Comparison of ENCODE assay signal across 31 cellular contexts in genomic region chr5:126799780-126800179, GRCh38. TPM values are rescaled to one million over a fixed set of nuclear protein-coding genes. Genes with fewer than 3 reads are reported as not detected.
A peak's percentile ranks its signal among the peaks of the same experiment; 100 is the strongest.
DNase-seq lines count a peak whose midpoint lies in the region; ATAC-seq and TF ChIP-seq lines count a peak whose summit lies in the region.
"Had no signal": no experiment of that assay in that cellular context is flagged by ENCODE, and none has a peak within 500 bp of the region (broad histone marks: within the 10 kb centered on the region; RNA-seq: fewer than 3 reads in every experiment).

No MANE protein-coding gene starts in this region.

- TF ChIP-seq CTCF in DND-41 (IDR thresholded peaks at IDR 0.05; ENCODE audit: borderline replicate concordance, extremely low read depth, low read length, poor library complexity, severe bottlenecking) (no peak), WTC11 (IDR thresholded peaks at IDR 0.05) (no peak), neutrophil (IDR thresholded peaks at IDR 0.05) (no peak), RWPE1 (conservative IDR thresholded peaks at IDR 0.05; ENCODE audit: low read depth) (no peak)

- H3K79me2 ChIP-seq in DND-41 (ENCODE audit: insufficient read depth, low read length), result peaks cover 99% of the 10 kb centered on the region

- peaks cover 90% of the 10 kb centered on the region for H4K20me1 ChIP-seq in DND-41 (ENCODE audit: insufficient read depth, low read length)

- DNase-seq in activated CD8-positive, alpha-beta memory T cell treated with anti-CD3 and anti-CD28 coated beads, Interleukin-2, amount 10 ng/mL, durations not matched to agents 7 days and 5 days, result no peak
- DNase-seq in activated CD8-positive, alpha-beta memory T cell treated with anti-CD3 and anti-CD28 coated beads, Interleukin-2, amount 50 U/mL, for 48 hours, result no peak
- DNase-seq in DND-41 (no peak), WTC11 (ENCODE audit: low spot score) (no peak), HAP-1 (ENCODE audit: low spot score in 2 of 2) (no peak), RWPE1 (ENCODE audit: low spot score) (no peak)
- DNase-seq in natural killer cell treated with Interleukin-12 subunit alpha and Interleukin-12 subunit beta and Interleukin-15 and Interleukin-18, amount 100 ng/mL, for 72 hours (ENCODE audit: low spot score), result no peak
- DNase-seq: activated CD4-positive, alpha-beta memory T cell treated with anti-CD3 and anti-CD28 coated beads, Interleukin-2, amount 10 ng/mL, durations not matched to agents 7 days and 5 days; activated naive CD4-positive, alpha-beta T cell treated with anti-CD3 and anti-CD28 coated beads for 36 hours; activated T-cell treated with anti-CD3 and anti-CD28 coated beads, Interleukin-2, amount 50 U/mL, for 24 hours; anterior cingulate cortex; C1 segment of cervical spinal cord; DMS 273 treated with DMSO at 0.1 percent for 48 hours; effector memory CD8-positive, alpha-beta T cell; foreskin melanocyte; left colon; midbrain; natural killer cell; NCI-H2107; NCI-H510A; Peyer's patch; right cardiac atrium; SJCRH30; spleen; stimulated activated CD4-positive, alpha-beta T cell treated with anti-CD3 and anti-CD28 coated beads, Interleukin-4, amount 100 ng/mL, for 24 hours; stimulated activated naive B cell treated with anti-CD40 and anti-IgM and Interleukin-4, amounts not matched to agents 10 μg/mL and 1 μg/mL and 100 μg/mL, for 72 hours had no signal

- peak; percentile 16 for ATAC-seq in activated CD8-positive, alpha-beta memory T cell treated with anti-CD3 and anti-CD28 coated beads, Interleukin-2, amount 10 ng/mL, durations not matched to agents 7 days and 5 days
- ATAC-seq in DND-41 (ENCODE audit: insufficient read depth, low read depth) (peak; percentile 54), WTC11 (no peak)
- no peak for ATAC-seq in natural killer cell treated with Interleukin-12 subunit alpha and Interleukin-12 subunit beta and Interleukin-15 and Interleukin-18, amount 100 ng/mL, for 72 hours
- ATAC-seq: effector memory CD8-positive, alpha-beta T cell; esophagus mucosa; left colon; natural killer cell; right cardiac atrium; stimulated activated naive B cell treated with anti-CD40 and anti-IgM and Interleukin-4, amounts not matched to agents 10 μg/mL and 1 μg/mL and 100 μg/mL, for 72 hours had no signal

- no peak overlapping the region for H3K4me3 ChIP-seq in DND-41 (ENCODE audit: low read depth in 1 of 2, low read length in 2 of 2)
- no peak overlapping the region for H3K4me3 ChIP-seq in neutrophil (ENCODE audit: low read depth in 1 of 2, low read length in 1 of 2)
- H3K4me3 ChIP-seq in HAP-1, result no peak overlapping the region
- H3K4me3 ChIP-seq: coronary artery, Peyer's patch, SJCRH30, spleen, thoracic aorta had no signal

- no peaks in the 10 kb centered on the region for H3K27me3 Mint-ChIP-seq in activated CD8-positive, alpha-beta memory T cell treated with anti-CD3 and anti-CD28 coated beads, Interleukin-2, amount 10 ng/mL, durations not matched to agents 7 days and 5 days
- H3K27me3 Mint-ChIP-seq in WTC11 (ENCODE audit: low read depth), result no peaks in the 10 kb centered on the region
- H3K27me3 Mint-ChIP-seq in natural killer cell treated with Interleukin-12 subunit alpha and Interleukin-12 subunit beta and Interleukin-15 and Interleukin-18, amount 100 ng/mL, for 72 hours, result no peaks in the 10 kb centered on the region
- H3K27me3 Mint-ChIP-seq: activated CD4-positive, alpha-beta memory T cell treated with anti-CD3 and anti-CD28 coated beads, Interleukin-2, amount 10 ng/mL, durations not matched to agents 7 days and 5 days; activated T-cell treated with anti-CD3 and anti-CD28 coated beads, Interleukin-2, amount 50 U/mL, for 24 hours; effector memory CD8-positive, alpha-beta T cell; stimulated activated naive B cell treated with anti-CD40 and anti-IgM and Interleukin-4, amounts not matched to agents 10 μg/mL and 1 μg/mL and 100 μg/mL, for 72 hours had no signal

- H2AFZ ChIP-seq in DND-41 (ENCODE audit: low read depth, low read length), result no peak overlapping the region
- H2AFZ ChIP-seq: parathyroid adenoma had no signal

- no peak overlapping the region for H3K4me3 Mint-ChIP-seq in activated CD8-positive, alpha-beta memory T cell treated with anti-CD3 and anti-CD28 coated beads, Interleukin-2, amount 10 ng/mL, durations not matched to agents 7 days and 5 days
- no peak overlapping the region for H3K4me3 Mint-ChIP-seq in WTC11
- H3K4me3 Mint-ChIP-seq in natural killer cell treated with Interleukin-12 subunit alpha and Interleukin-12 subunit beta and Interleukin-15 and Interleukin-18, amount 100 ng/mL, for 72 hours, result no peak overlapping the region
- H3K4me3 Mint-ChIP-seq: activated CD4-positive, alpha-beta memory T cell treated with anti-CD3 and anti-CD28 coated beads, Interleukin-2, amount 10 ng/mL, durations not matched to agents 7 days and 5 days; activated naive CD4-positive, alpha-beta T cell treated with anti-CD3 and anti-CD28 coated beads for 36 hours; activated T-cell treated with anti-CD3 and anti-CD28 coated beads, Interleukin-2, amount 50 U/mL, for 24 hours; effector memory CD8-positive, alpha-beta T cell; natural killer cell; stimulated activated naive B cell treated with anti-CD40 and anti-IgM and Interleukin-4, amounts not matched to agents 10 μg/mL and 1 μg/mL and 100 μg/mL, for 72 hours had no signal

- H3K36me3 Mint-ChIP-seq in activated CD8-positive, alpha-beta memory T cell treated with anti-CD3 and anti-CD28 coated beads, Interleukin-2, amount 10 ng/mL, durations not matched to agents 7 days and 5 days, result peaks cover 30% of the 10 kb centered on the region
- peaks cover 12% of the 10 kb centered on the region for H3K36me3 Mint-ChIP-seq in WTC11
- no peaks in the 10 kb centered on the region for H3K36me3 Mint-ChIP-seq in natural killer cell treated with Interleukin-12 subunit alpha and Interleukin-12 subunit beta and Interleukin-15 and Interleukin-18, amount 100 ng/mL, for 72 hours
- H3K36me3 Mint-ChIP-seq: natural killer cell had no signal

- H3K27ac Mint-ChIP-seq in activated CD8-positive, alpha-beta memory T cell treated with anti-CD3 and anti-CD28 coated beads, Interleukin-2, amount 10 ng/mL, durations not matched to agents 7 days and 5 days, result no peak overlapping the region
- peak overlapping the region; percentile 76; the same call in 1 of the 2 replicates for H3K27ac Mint-ChIP-seq in WTC11
- no peak overlapping the region for H3K27ac Mint-ChIP-seq in natural killer cell treated with Interleukin-12 subunit alpha and Interleukin-12 subunit beta and Interleukin-15 and Interleukin-18, amount 100 ng/mL, for 72 hours
- H3K27ac Mint-ChIP-seq: activated CD4-positive, alpha-beta memory T cell treated with anti-CD3 and anti-CD28 coated beads, Interleukin-2, amount 10 ng/mL, durations not matched to agents 7 days and 5 days; activated naive CD4-positive, alpha-beta T cell treated with anti-CD3 and anti-CD28 coated beads for 36 hours; activated T-cell treated with anti-CD3 and anti-CD28 coated beads, Interleukin-2, amount 50 U/mL, for 24 hours; stimulated activated naive B cell treated with anti-CD40 and anti-IgM and Interleukin-4, amounts not matched to agents 10 μg/mL and 1 μg/mL and 100 μg/mL, for 72 hours had no signal

- no peaks in the 10 kb centered on the region for H3K9me3 Mint-ChIP-seq in activated CD8-positive, alpha-beta memory T cell treated with anti-CD3 and anti-CD28 coated beads, Interleukin-2, amount 10 ng/mL, durations not matched to agents 7 days and 5 days (ENCODE audit: low read depth)
- peaks cover 3% of the 10 kb centered on the region; the same call in 1 of the 2 replicates for H3K9me3 Mint-ChIP-seq in WTC11
- H3K9me3 Mint-ChIP-seq in natural killer cell treated with Interleukin-12 subunit alpha and Interleukin-12 subunit beta and Interleukin-15 and Interleukin-18, amount 100 ng/mL, for 72 hours, result no peaks in the 10 kb centered on the region
- H3K9me3 Mint-ChIP-seq: activated CD4-positive, alpha-beta memory T cell treated with anti-CD3 and anti-CD28 coated beads, Interleukin-2, amount 10 ng/mL, durations not matched to agents 7 days and 5 days; activated naive CD4-positive, alpha-beta T cell treated with anti-CD3 and anti-CD28 coated beads for 36 hours; activated T-cell treated with anti-CD3 and anti-CD28 coated beads, Interleukin-2, amount 50 U/mL, for 24 hours; effector memory CD8-positive, alpha-beta T cell; natural killer cell had no signal

- no peak overlapping the region for H3K4me2 ChIP-seq in DND-41 (ENCODE audit: insufficient read depth, low read length)

- H3K27me3 ChIP-seq in DND-41 (ENCODE audit: insufficient read depth, low read length, poor library complexity) (no peaks in the 10 kb centered on the region), neutrophil (no peaks in the 10 kb centered on the region), HAP-1 (ENCODE audit: low read depth) (no peaks in the 10 kb centered on the region)
- H3K27me3 ChIP-seq: Peyer's patch, SJCRH30, spleen had no signal

- no peak overlapping the region for H3K27ac ChIP-seq in DND-41 (ENCODE audit: low read length)
- H3K27ac ChIP-seq in neutrophil, result peak overlapping the region; percentile 17
- no peak overlapping the region for H3K27ac ChIP-seq in RWPE1
- H3K27ac ChIP-seq: coronary artery, parathyroid adenoma, Peyer's patch, SJCRH30, spleen, thoracic aorta had no signal

- H3K36me3 ChIP-seq in DND-41 (ENCODE audit: insufficient read depth, low read length) (peaks cover 60% of the 10 kb centered on the region), neutrophil (no peaks in the 10 kb centered on the region), HAP-1 (replicated peaks) (peaks cover 8% of the 10 kb centered on the region)
- H3K36me3 ChIP-seq: Peyer's patch, spleen, thoracic aorta had no signal

- CTCF ChIA-PET in activated CD8-positive, alpha-beta memory T cell treated with anti-CD3 and anti-CD28 coated beads, Interleukin-2, amount 10 ng/mL, durations not matched to agents 7 days and 5 days (lab: Charles Lee), result interaction anchor here (1.0 to 4.4 kb wide), 2 partner anchors 13 to 125 kb away, joined by 3 to 27 read pairs; no protein-coding TSS in a partner anchor
- CTCF ChIA-PET in WTC11 (lab: Charles Lee) (interaction anchor here (0.7 to 1.3 kb wide), 2 partner anchors 126 to 430 kb away, joined by 3 to 4 read pairs; no protein-coding TSS in a partner anchor), RWPE1 (lab: Yijun Ruan, JAX) (no interaction called here)

- in situ Hi-C loops in HAP-1 (cut with MboI; ENCODE audit: low sequenced_read_pairs), result loop anchor here (25.0 kb wide), 1 partner anchor 437 kb away; no protein-coding TSS in a partner anchor

- H3K9me3 ChIP-seq in DND-41 (ENCODE audit: insufficient read depth, low read length, severe bottlenecking) (no peaks in the 10 kb centered on the region), neutrophil (no peaks in the 10 kb centered on the region), HAP-1 (no peaks in the 10 kb centered on the region)
- H3K9me3 ChIP-seq: Peyer's patch, spleen, thoracic aorta had no signal

- POLR2A ChIA-PET in WTC11 (lab: Charles Lee) (no interaction called here), RWPE1 (lab: Yijun Ruan, JAX; ENCODE audit: low non-redundant PET) (no interaction called here)

- no peak overlapping the region for H3K9ac ChIP-seq in DND-41 (ENCODE audit: low read depth, low read length)
- H3K9ac ChIP-seq: parathyroid adenoma had no signal

- H3K4me1 ChIP-seq in DND-41 (ENCODE audit: insufficient read depth, low read length) (0 out of 2 replicates have a peak, but pooled peaks cover 3% of the 10 kb centered on the region), neutrophil (ENCODE audit: control insufficient read depth in 1 of 2, insufficient read depth in 1 of 2, low read depth in 1 of 2, low read length in 1 of 2) (peaks cover 3 to 4% of the 10 kb centered on the region in 2 experiments), HAP-1 (no peaks in the 10 kb centered on the region)
- H3K4me1 ChIP-seq: parathyroid adenoma, Peyer's patch, SJCRH30 had no signal

- H3K4me1 Mint-ChIP-seq in activated CD8-positive, alpha-beta memory T cell treated with anti-CD3 and anti-CD28 coated beads, Interleukin-2, amount 10 ng/mL, durations not matched to agents 7 days and 5 days, result peaks cover 54% of the 10 kb centered on the region
- peaks cover 23% of the 10 kb centered on the region for H3K4me1 Mint-ChIP-seq in WTC11
- peaks cover 15 to 21% of the 10 kb centered on the region in 2 donors for H3K4me1 Mint-ChIP-seq in natural killer cell treated with Interleukin-12 subunit alpha and Interleukin-12 subunit beta and Interleukin-15 and Interleukin-18, amount 100 ng/mL, for 72 hours (ENCODE audit: low read depth in 2 of 2)

RNA-seq across cellular contexts. Expression of gene LMNB1, which starts 22.8 kb away (rescaled TPM):
- 100 to 1,000 TPM; 323 to 364 TPM for total RNA-seq in activated CD8-positive, alpha-beta memory T cell treated with anti-CD3 and anti-CD28 coated beads, Interleukin-2, amount 10 ng/mL, durations not matched to agents 7 days and 5 days
- total RNA-seq in WTC11 (2021), result 220 to 233 TPM (median 223 TPM) in 3 replicates
- total RNA-seq in natural killer cell treated with Interleukin-12 subunit alpha and Interleukin-12 subunit beta and Interleukin-15 and Interleukin-18, amount 100 ng/mL, for 72 hours, result 100 to 1,000 TPM; 184 to 270 TPM

Comparison
In these comparisons a context has a peak if more than half of its experiments do, and no peak if none do; other contexts are left out.
1. ATAC-seq: peak in activated CD8-positive, alpha-beta memory T cell treated with anti-CD3 and anti-CD28 coated beads, Interleukin-2, amount 10 ng/mL, durations not matched to agents 7 days and 5 days (single experiment) and DND-41 (single experiment); none in WTC11 (single experiment) and natural killer cell treated with Interleukin-12 subunit alpha and Interleukin-12 subunit beta and Interleukin-15 and Interleukin-18, amount 100 ng/mL, for 72 hours (0 of 2).